ENCODE assay signal across 7 cellular contexts in genomic region chr6:147205690-147206600, GRCh38. TPM values are rescaled to one million over a fixed set of nuclear protein-coding genes. Genes with fewer than 3 reads are reported as not detected.
A peak's percentile ranks its signal among the peaks of the same experiment; 100 is the strongest.
DNase-seq lines count a peak whose midpoint lies in the region; ATAC-seq and TF ChIP-seq lines count a peak whose summit lies in the region.

No MANE protein-coding gene starts in this region.

- H3K36me3 ChIP-seq in body of pancreas (replicated peaks in 1 of 2; ENCODE audit: insufficient read depth in 1 of 2, low read depth in 2 of 2) (no peaks in the 10 kb centered on the region), mucosa of descending colon (ENCODE audit: low read depth) (no peaks in the 10 kb centered on the region)

- TF ChIP-seq CTCF in body of pancreas (IDR thresholded peaks at IDR 0.05) (no peak), mucosa of descending colon (IDR thresholded peaks at IDR 0.05) (no peak)

- peak overlapping the region in 3 of 4 donors; percentile 88 to 98 (median 94) for H3K27ac ChIP-seq in body of pancreas

- no peak for TF ChIP-seq POLR2A in body of pancreas (IDR thresholded peaks at IDR 0.05)

- DNase-seq in GM03348 (ENCODE audit: low spot score) (peak; percentile 8), NCI-H146 (lab: John Stamatoyannopoulos, UW) (peak; percentile 53), body of pancreas (peak in 2 of 4 donors; percentile 30), mucosa of descending colon (peak in 2 of 3 donors; percentile 30 to 67), NCI-H1436 (lab: John Stamatoyannopoulos, UW) (no peak), NOMO-1 treated with dmso at 0.1 percent for 144 hours (lab: John Stamatoyannopoulos, UW; ENCODE audit: unreplicated experiment) (no peak)

- H3K4me1 ChIP-seq in body of pancreas (peaks cover 42% of the 10 kb centered on the region), mucosa of descending colon (ENCODE audit: low read depth) (no peaks in the 10 kb centered on the region)

- intact Hi-C loops in body of pancreas (cut with DNase I), result loop anchor here (10.0 kb wide), 1 partner anchor 351 kb away; no protein-coding TSS in a partner anchor
- intact Hi-C loops in mucosa of descending colon (cut with DNase I, micrococcal nuclease), result no loop called here

- peak overlapping the region in 1 of 2 donors; percentile 82 for H3K4me3 ChIP-seq in body of pancreas
- peak overlapping the region; percentile 6 for H3K4me3 ChIP-seq in mucosa of descending colon

- no peaks in the 10 kb centered on the region for H3K27me3 ChIP-seq in body of pancreas

- ATAC-seq in body of pancreas (no peak), mucosa of descending colon (peak; percentile 27), HG03442 (IDR thresholded peaks at IDR 0.05; ENCODE audit: unreplicated experiment) (no peak)

- 21 to 28% methylated on average over 5 of the region's 5 CpGs for WGBS in body of pancreas, 2 donors

- no peaks in the 10 kb centered on the region for H3K9me3 ChIP-seq in body of pancreas
- no peaks in the 10 kb centered on the region for H3K9me3 ChIP-seq in mucosa of descending colon

RNA-seq across cellular contexts. Expression of gene STXBP5, which starts 1.7 kb away (rescaled TPM):
- total RNA-seq in body of pancreas (10 to 100 TPM; 25.9 to 30.3 TPM), mucosa of descending colon (10 to 100 TPM; 42.0 to 71.1 (median 47.8) TPM)

Comparison
In these comparisons a context has a peak if more than half of its experiments do, and no peak if none do; other contexts are left out.
1. DNase-seq: peak in GM03348 (single experiment), NCI-H146 (single experiment) and mucosa of descending colon (2 of 3); none in NCI-H1436 (single experiment) and NOMO-1 treated with dmso at 0.1 percent for 144 hours (single experiment).